14 cellular contexts compared by ENCODE assay signal in genomic region chr4:73137121-73137520, GRCh38.
DNase-seq lines count a peak whose midpoint lies in the region; ATAC-seq, FAIRE-seq and TF ChIP-seq lines count a peak whose summit lies in the region.
"Had no signal": no experiment of that assay in that cellular context is flagged by ENCODE, and none has a peak within 500 bp of the region (broad histone marks: within the 10 kb centered on the region; RNA-seq: fewer than 3 reads in every experiment).

No MANE protein-coding gene starts in this region.

- H3K27ac Mint-ChIP-seq in activated naive CD8-positive, alpha-beta T cell: peak overlapping the region; percentile 22
- no peak overlapping the region for H3K27ac Mint-ChIP-seq in activated naive CD8-positive, alpha-beta T cell treated with anti-CD3 and anti-CD28 coated beads, Interleukin-2, amount 50 U/mL, for 24 hours
- peak overlapping the region; percentile 11 for H3K27ac Mint-ChIP-seq in glutamatergic neuron (ENCODE audit: unreplicated experiment)

- 51 to 63% (median 57%) methylated on average over 2 of the region's 2 CpGs for WGBS in small intestine, 3 donors

- H3K4me1 ChIP-seq in small intestine (ENCODE audit: control insufficient read depth in 2 of 2, insufficient read depth in 1 of 2, low read depth in 1 of 2, low read length in 1 of 2): no peaks in the 10 kb centered on the region

- no peaks in the 10 kb centered on the region for H3K27me3 Mint-ChIP-seq in activated naive CD8-positive, alpha-beta T cell
- no peaks in the 10 kb centered on the region for H3K27me3 Mint-ChIP-seq in activated naive CD8-positive, alpha-beta T cell treated with anti-CD3 and anti-CD28 coated beads, Interleukin-2, amount 50 U/mL, for 24 hours
- H3K27me3 Mint-ChIP-seq in glutamatergic neuron (ENCODE audit: unreplicated experiment): no peaks in the 10 kb centered on the region

- H3K4me3 ChIP-seq in small intestine (ENCODE audit: low read depth in 1 of 2, low read length in 2 of 2) (no peak overlapping the region), foreskin fibroblast (ENCODE audit: low read depth in 1 of 2, low read length in 2 of 2) (no peak overlapping the region)

- peaks cover 14 to 22% of the 10 kb centered on the region in 2 donors for H3K36me3 ChIP-seq in small intestine (ENCODE audit: control insufficient read depth in 2 of 2, insufficient read depth in 2 of 2, low read length in 2 of 2)

- H3K4me3 Mint-ChIP-seq in activated naive CD8-positive, alpha-beta T cell: no peak overlapping the region
- no peak overlapping the region for H3K4me3 Mint-ChIP-seq in activated naive CD8-positive, alpha-beta T cell treated with anti-CD3 and anti-CD28 coated beads, Interleukin-2, amount 50 U/mL, for 24 hours
- no peak overlapping the region for H3K4me3 Mint-ChIP-seq in glutamatergic neuron (ENCODE audit: unreplicated experiment)

- H3K36me3 Mint-ChIP-seq in activated naive CD8-positive, alpha-beta T cell: peaks cover 11% of the 10 kb centered on the region
- H3K36me3 Mint-ChIP-seq in activated naive CD8-positive, alpha-beta T cell treated with anti-CD3 and anti-CD28 coated beads, Interleukin-2, amount 50 U/mL, for 24 hours (ENCODE audit: low read depth): peaks cover 44% of the 10 kb centered on the region
- H3K36me3 Mint-ChIP-seq in glutamatergic neuron (ENCODE audit: unreplicated experiment): peaks cover 5% of the 10 kb centered on the region

- H3K27ac ChIP-seq in VCaP (peak overlapping the region; percentile 67), small intestine (ENCODE audit: low read depth in 1 of 2, low read length in 1 of 2) (peak overlapping the region in 1 of 2 donors; percentile 4)

- no peaks in the 10 kb centered on the region for H3K9me3 Mint-ChIP-seq in activated naive CD8-positive, alpha-beta T cell (ENCODE audit: low read depth)
- no peaks in the 10 kb centered on the region for H3K9me3 Mint-ChIP-seq in activated naive CD8-positive, alpha-beta T cell treated with anti-CD3 and anti-CD28 coated beads, Interleukin-2, amount 50 U/mL, for 24 hours
- no peaks in the 10 kb centered on the region for H3K9me3 Mint-ChIP-seq in glutamatergic neuron (ENCODE audit: unreplicated experiment)

- H3K9me3 ChIP-seq in small intestine (ENCODE audit: control insufficient read depth, low read depth): no peaks in the 10 kb centered on the region

- DNase-seq in activated naive CD8-positive, alpha-beta T cell treated with anti-CD3 and anti-CD28 coated beads, Interleukin-2, amount 50 U/mL, for 24 hours: no peak
- DNase-seq in glutamatergic neuron (no peak), small intestine (no peak), foreskin fibroblast (no peak), DMS153 (lab: John Stamatoyannopoulos, UW) (no peak)
- DNase-seq: ACHN, GOT3, KBM-7, NCI-H1048, NCI-H1694, NCI-H2107, PC-3 had no signal

- H3K27me3 ChIP-seq in small intestine (ENCODE audit: control insufficient read depth in 2 of 2, insufficient read depth in 2 of 2, low read length in 2 of 2): no peaks in the 10 kb centered on the region

- ATAC-seq in activated naive CD8-positive, alpha-beta T cell treated with anti-CD3 and anti-CD28 coated beads, Interleukin-2, amount 50 U/mL, for 24 hours: no peak
- ATAC-seq: PC-3 had no signal

- peaks cover 9% of the 10 kb centered on the region for H3K4me1 Mint-ChIP-seq in activated naive CD8-positive, alpha-beta T cell (ENCODE audit: low read depth)
- H3K4me1 Mint-ChIP-seq in activated naive CD8-positive, alpha-beta T cell treated with anti-CD3 and anti-CD28 coated beads, Interleukin-2, amount 50 U/mL, for 24 hours: peaks cover 7% of the 10 kb centered on the region
- peaks cover 5% of the 10 kb centered on the region for H3K4me1 Mint-ChIP-seq in glutamatergic neuron (ENCODE audit: low read depth, unreplicated experiment)

- FAIRE-seq in small intestine (lab: Jason Lieb, UNC): no peak

- no peak for TF ChIP-seq CTCF in VCaP (conservative IDR thresholded peaks at IDR 0.05)
- TF ChIP-seq CTCF in glutamatergic neuron (IDR thresholded peaks at IDR 0.05; ENCODE audit: partially characterized antibody, unreplicated experiment): no peak
- TF ChIP-seq CTCF in foreskin fibroblast (IDR thresholded peaks at IDR 0.05; ENCODE audit: low read depth, low read length): no peak
